ENCODE assay signal across 8 cellular contexts in the genomic region with DNA sequence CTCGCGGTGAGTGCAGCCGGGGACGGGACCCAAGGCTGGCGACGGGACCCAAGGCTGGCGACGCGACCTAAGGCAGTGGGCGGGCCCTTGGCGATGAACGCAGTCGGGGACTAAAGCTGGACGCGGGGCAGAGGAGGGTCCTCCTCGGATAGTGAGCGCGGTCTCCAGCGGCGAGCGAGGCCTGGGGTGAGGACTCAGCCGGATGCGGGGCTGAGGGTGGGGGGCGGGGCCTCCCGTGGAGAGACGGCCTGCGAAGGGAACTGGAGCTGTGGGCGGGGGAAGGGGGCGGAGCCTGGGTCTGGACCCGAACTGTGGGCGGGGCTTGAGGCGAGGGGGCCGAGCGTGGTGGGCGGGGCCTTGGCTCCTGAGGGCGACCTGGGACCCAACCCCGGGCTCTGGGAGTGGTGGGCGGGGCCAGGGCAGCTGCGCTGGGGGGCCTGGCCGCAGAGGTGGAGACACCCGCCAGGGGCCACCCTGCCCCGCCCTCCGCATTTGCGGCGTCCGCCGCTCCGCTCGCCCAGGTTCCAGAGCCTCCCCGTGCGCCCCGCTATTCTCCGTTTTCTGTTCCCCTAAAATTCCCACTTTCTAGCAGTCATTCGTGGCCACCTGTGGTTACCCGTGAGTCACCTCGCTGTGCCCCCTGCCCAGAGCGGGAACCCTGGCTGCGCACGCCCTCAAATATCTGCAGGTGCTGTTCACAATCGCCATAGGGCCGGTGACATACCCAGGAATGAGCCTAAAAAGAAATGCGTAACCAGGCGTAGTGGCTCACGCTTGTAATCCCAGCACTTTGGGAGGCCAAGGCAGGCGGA. TPM values are rescaled to one million over a fixed set of nuclear protein-coding genes. Genes with fewer than 3 reads are reported as not detected.
A peak's percentile ranks its signal among the peaks of the same experiment; 100 is the strongest.
DNase-seq lines count a peak whose midpoint lies in the region; ATAC-seq, FAIRE-seq and TF ChIP-seq lines count a peak whose summit lies in the region.

No MANE protein-coding gene starts in this region.

- H3K4me1 ChIP-seq in ascending aorta: peaks cover 8 to 14% of the 10 kb centered on the region in 2 donors
- H3K4me1 ChIP-seq in right cardiac atrium (ENCODE audit: control insufficient read depth, insufficient read depth, low read length): peaks cover 6% of the 10 kb centered on the region

- peaks cover 27% of the 10 kb centered on the region for H3K4me1 Mint-ChIP-seq in T-helper 2 cell treated with Interferon-gamma antibody and Interleukin-4, amounts not matched to agents 5 μg/mL and 100 μg/mL, for 36 hours (ENCODE audit: low read depth)

- H3K27me3 Mint-ChIP-seq in T-helper 2 cell treated with Interferon-gamma antibody and Interleukin-4, amounts not matched to agents 5 μg/mL and 100 μg/mL, for 36 hours (ENCODE audit: low read depth): no peaks in the 10 kb centered on the region

- H3K9me3 ChIP-seq in ascending aorta (no peaks in the 10 kb centered on the region), right cardiac atrium (ENCODE audit: control insufficient read depth, low read length) (no peaks in the 10 kb centered on the region)

- FAIRE-seq in urothelium cell line (lab: Jason Lieb, UNC): peak; percentile 30

- H3K4me3 Mint-ChIP-seq in T-helper 2 cell treated with Interferon-gamma antibody and Interleukin-4, amounts not matched to agents 5 μg/mL and 100 μg/mL, for 36 hours: peak overlapping the region; percentile 93

- H3K27ac ChIP-seq in ascending aorta: peak overlapping the region; percentile 93 to 96
- peak overlapping the region; percentile 92 for H3K27ac ChIP-seq in right cardiac atrium (ENCODE audit: low read length)

- 6% methylated on average over 65 of the region's 65 CpGs for WGBS in right cardiac atrium

- H3K27me3 ChIP-seq in ascending aorta (no peaks in the 10 kb centered on the region), right cardiac atrium (ENCODE audit: control insufficient read depth, insufficient read depth) (no peaks in the 10 kb centered on the region)

- peak; percentile 95 to 98 for DNase-seq in NCI-H187 (lab: John Stamatoyannopoulos, UW)
- peak; percentile 97 for DNase-seq in T-helper 2 cell treated with Interferon-gamma antibody and Interleukin-4, amounts not matched to agents 5 μg/mL and 100 μg/mL, for 36 hours (ENCODE audit: low spot score)
- DNase-seq in ascending aorta (ENCODE audit: low spot score in 2 of 2): peak; percentile 88 to 98
- peak; percentile 99 to 100 (median 100) for DNase-seq in right cardiac atrium
- DNase-seq in pulmonary artery endothelial cell (ENCODE audit: low read depth, low spot score): peak; percentile 63
- peak; percentile 96 for DNase-seq in urothelium cell line (ENCODE audit: low spot score)

- H3K4me3 ChIP-seq in ascending aorta (peak overlapping the region; percentile 62 to 84), right cardiac atrium (ENCODE audit: low read length) (peak overlapping the region; percentile 73)

- H3K36me3 Mint-ChIP-seq in T-helper 2 cell treated with Interferon-gamma antibody and Interleukin-4, amounts not matched to agents 5 μg/mL and 100 μg/mL, for 36 hours (ENCODE audit: low read depth): peaks cover 16% of the 10 kb centered on the region

- peak; percentile 59 for ATAC-seq in GM18502 (IDR thresholded peaks at IDR 0.05; ENCODE audit: poor library complexity, unreplicated experiment)
- ATAC-seq in HG02938 (IDR thresholded peaks at IDR 0.05; ENCODE audit: unreplicated experiment): peak; percentile 49
- peak; percentile 96 to 97 for ATAC-seq in right cardiac atrium

- H3K36me3 ChIP-seq in ascending aorta: no peaks in the 10 kb centered on the region

- no peak for TF ChIP-seq CTCF in ascending aorta (IDR thresholded peaks at IDR 0.05)

- intact Hi-C loops in ascending aorta (cut with DNase I) (loop anchor here (1.0 to 10.0 kb wide), 6 partner anchors 13 to 1457 kb away; partner anchors contain the start of genes CRIP2, PACS2, PPP1R13B and TEDC1), right cardiac atrium (cut with DNase I) (no loop called here)

- peak overlapping the region; percentile 94 for H3K27ac Mint-ChIP-seq in T-helper 2 cell treated with Interferon-gamma antibody and Interleukin-4, amounts not matched to agents 5 μg/mL and 100 μg/mL, for 36 hours

- peaks cover 5% of the 10 kb centered on the region for H3K9me3 Mint-ChIP-seq in T-helper 2 cell treated with Interferon-gamma antibody and Interleukin-4, amounts not matched to agents 5 μg/mL and 100 μg/mL, for 36 hours

RNA-seq across cellular contexts. Expression of gene BRF1, which starts 0.5 kb away (rescaled TPM):
- 60.9 TPM for total RNA-seq in ascending aorta
- 10 to 100 TPM; 18.1 to 21.1 (median 18.4) TPM for total RNA-seq in right cardiac atrium
- polyA plus RNA-seq in right cardiac atrium: 17.9 TPM
- total RNA-seq in pulmonary artery endothelial cell: 33.1 and 36.7 TPM in 2 replicates

RNA-seq across cellular contexts. Expression of gene PACS2, which starts 13.2 kb away (rescaled TPM):
- total RNA-seq in ascending aorta: 153 TPM
- 10 to 100 TPM; 50.6 to 67.0 (median 64.4) TPM for total RNA-seq in right cardiac atrium
- 63.0 TPM for polyA plus RNA-seq in right cardiac atrium
- 45.8 and 52.6 TPM in 2 replicates for total RNA-seq in pulmonary artery endothelial cell

RNA-seq across cellular contexts. Expression of gene BTBD6, which starts 53.0 kb away (rescaled TPM):
- total RNA-seq in ascending aorta (80.1 TPM), right cardiac atrium (10 to 100 TPM; 28.1 to 40.5 (median 35.8) TPM), pulmonary artery endothelial cell (53.8 and 90.8 TPM in 2 replicates)
- polyA plus RNA-seq in right cardiac atrium: 42.2 TPM

Comparison
In these comparisons a context has a peak if more than half of its experiments do, and no peak if none do; other contexts are left out.
1. Peak in every context shown above with its lines: DNase-seq, ATAC-seq, H3K4me3 ChIP-seq and H3K27ac ChIP-seq.